Comparison of ENCODE assay signal across 12 cellular contexts in the genomic region with DNA sequence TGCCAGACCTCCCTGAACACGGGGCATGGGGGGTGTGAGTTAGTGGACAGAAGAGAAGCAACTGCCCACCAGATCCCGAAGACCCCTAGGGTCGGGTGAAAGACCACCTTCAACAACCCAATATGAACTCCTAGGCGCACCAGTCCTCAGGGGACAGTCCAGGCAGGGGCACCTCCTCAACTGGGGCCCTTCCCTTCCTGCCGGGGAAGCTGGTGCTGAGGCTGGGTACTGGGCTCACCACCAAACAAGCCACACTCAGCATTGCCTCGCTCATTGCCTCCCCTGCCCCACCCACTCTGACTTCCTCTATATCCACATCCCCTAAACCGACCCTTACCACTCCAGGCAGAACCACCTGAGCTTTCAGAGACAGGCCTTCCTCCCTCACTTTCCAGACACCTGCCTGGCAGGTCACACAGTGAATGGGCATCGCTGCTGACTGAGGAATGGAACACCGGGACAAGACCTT. TPM values are rescaled to one million over a fixed set of nuclear protein-coding genes. Genes with fewer than 3 reads are reported as not detected.
A peak's percentile ranks its signal among the peaks of the same experiment; 100 is the strongest.
DNase-seq lines count a peak whose midpoint lies in the region; ATAC-seq and TF ChIP-seq lines count a peak whose summit lies in the region.
"Had no signal": no experiment of that assay in that cellular context is flagged by ENCODE, and none has a peak within 500 bp of the region (broad histone marks: within the 10 kb centered on the region; RNA-seq: fewer than 3 reads in every experiment).

No MANE protein-coding gene starts in this region.

- H3K27me3 Mint-ChIP-seq in CD8-positive, alpha-beta memory T cell = no peaks in the 10 kb centered on the region
- no peaks in the 10 kb centered on the region for H3K27me3 Mint-ChIP-seq in activated naive CD8-positive, alpha-beta T cell treated with anti-CD3 and anti-CD28 coated beads, Interleukin-2, amount 10 ng/mL, durations not matched to agents 7 days and 5 days
- no peaks in the 10 kb centered on the region for H3K27me3 Mint-ChIP-seq in natural killer cell treated with Interleukin-12 subunit alpha and Interleukin-12 subunit beta and Interleukin-15 and Interleukin-18, amount 100 ng/mL, for 72 hours

- H3K4me3 ChIP-seq in CD8-positive, alpha-beta memory T cell (ENCODE audit: low read length) = peak overlapping the region; percentile 38
- H3K4me3 ChIP-seq in NB4 (ENCODE audit: low read depth, low read length) = no peak overlapping the region
- H3K4me3 ChIP-seq in breast epithelium = no peak overlapping the region
- H3K4me3 ChIP-seq: thoracic aorta had no signal

- H3K9me3 ChIP-seq in CD8-positive, alpha-beta memory T cell (ENCODE audit: low read length) = no peaks in the 10 kb centered on the region
- no peaks in the 10 kb centered on the region for H3K9me3 ChIP-seq in breast epithelium
- H3K9me3 ChIP-seq: thoracic aorta had no signal

- H3K4me1 Mint-ChIP-seq in CD8-positive, alpha-beta memory T cell = peaks cover 85 to 95% (median 92%) of the 10 kb centered on the region in 3 donors
- H3K4me1 Mint-ChIP-seq in activated naive CD8-positive, alpha-beta T cell treated with anti-CD3 and anti-CD28 coated beads, Interleukin-2, amount 10 ng/mL, durations not matched to agents 7 days and 5 days = peaks cover 84% of the 10 kb centered on the region
- peaks cover 54 to 59% of the 10 kb centered on the region in 2 donors for H3K4me1 Mint-ChIP-seq in natural killer cell treated with Interleukin-12 subunit alpha and Interleukin-12 subunit beta and Interleukin-15 and Interleukin-18, amount 100 ng/mL, for 72 hours (ENCODE audit: low read depth in 2 of 2)

- H3K36me3 Mint-ChIP-seq in CD8-positive, alpha-beta memory T cell = peaks cover 3 to 81% (median 20%) of the 10 kb centered on the region in 3 donors
- H3K36me3 Mint-ChIP-seq in activated naive CD8-positive, alpha-beta T cell treated with anti-CD3 and anti-CD28 coated beads, Interleukin-2, amount 10 ng/mL, durations not matched to agents 7 days and 5 days = peaks cover 34% of the 10 kb centered on the region
- H3K36me3 Mint-ChIP-seq in natural killer cell treated with Interleukin-12 subunit alpha and Interleukin-12 subunit beta and Interleukin-15 and Interleukin-18, amount 100 ng/mL, for 72 hours = no peaks in the 10 kb centered on the region

- TF ChIP-seq POLR2A in NB4 (IDR thresholded peaks at IDR 0.05; ENCODE audit: extremely low read depth, insufficient read length) = no peak
- TF ChIP-seq POLR2A in breast epithelium (IDR thresholded peaks at IDR 0.05) = no peak

- peak overlapping the region; percentile 34 to 88 (median 78) for H3K4me3 Mint-ChIP-seq in CD8-positive, alpha-beta memory T cell
- peak overlapping the region; percentile 69 for H3K4me3 Mint-ChIP-seq in activated naive CD8-positive, alpha-beta T cell treated with anti-CD3 and anti-CD28 coated beads, Interleukin-2, amount 10 ng/mL, durations not matched to agents 7 days and 5 days
- peak overlapping the region; percentile 52 for H3K4me3 Mint-ChIP-seq in natural killer cell treated with Interleukin-12 subunit alpha and Interleukin-12 subunit beta and Interleukin-15 and Interleukin-18, amount 100 ng/mL, for 72 hours
- H3K4me3 Mint-ChIP-seq: neural crest cell had no signal

- POLR2A ChIA-PET in CD8-positive, alpha-beta memory T cell (lab: Charles Lee) = interaction anchor here (0.7 to 2.7 kb wide), 8 partner anchors 9 to 34 kb away, joined by 3 to 15 read pairs (median 4); no protein-coding TSS in a partner anchor
- POLR2A ChIA-PET in activated naive CD8-positive, alpha-beta T cell treated with anti-CD3 and anti-CD28 coated beads, Interleukin-2, amount 10 ng/mL, durations not matched to agents 7 days and 5 days (lab: Charles Lee) = interaction anchor here (1.0 to 2.7 kb wide), 6 partner anchors 10 to 93 kb away, joined by 4 to 17 read pairs (median 6); no protein-coding TSS in a partner anchor
- POLR2A ChIA-PET in RWPE1 (lab: Yijun Ruan, JAX; ENCODE audit: low non-redundant PET) = no interaction called here

- H3K9me3 Mint-ChIP-seq in CD8-positive, alpha-beta memory T cell = no peaks in the 10 kb centered on the region
- H3K9me3 Mint-ChIP-seq in activated naive CD8-positive, alpha-beta T cell treated with anti-CD3 and anti-CD28 coated beads, Interleukin-2, amount 10 ng/mL, durations not matched to agents 7 days and 5 days = no peaks in the 10 kb centered on the region
- H3K9me3 Mint-ChIP-seq in natural killer cell treated with Interleukin-12 subunit alpha and Interleukin-12 subunit beta and Interleukin-15 and Interleukin-18, amount 100 ng/mL, for 72 hours = no peaks in the 10 kb centered on the region
- H3K9me3 Mint-ChIP-seq: neural crest cell had no signal

- DNase-seq in CD8-positive, alpha-beta memory T cell = peak in 2 of 5 donors; percentile 68 to 69
- peak; percentile 58 for DNase-seq in NB4 (ENCODE audit: low read depth)
- no peak for DNase-seq in activated naive CD8-positive, alpha-beta T cell treated with anti-CD3 and anti-CD28 coated beads, Interleukin-2, amount 10 ng/mL, durations not matched to agents 7 days and 5 days
- DNase-seq in natural killer cell treated with Interleukin-12 subunit alpha and Interleukin-12 subunit beta and Interleukin-15 and Interleukin-18, amount 100 ng/mL, for 72 hours (ENCODE audit: low spot score) = no peak
- DNase-seq in GM13977 (ENCODE audit: low spot score) = no peak
- DNase-seq in RWPE1 (ENCODE audit: low spot score) = no peak
- DNase-seq in breast epithelium (ENCODE audit: low spot score in 2 of 2) = no peak
- DNase-seq: Calu3, NCI-H748 treated with DMSO at 0.1 percent for 48 hours had no signal

- in situ Hi-C loops in GM13977 (cut with MboI; ENCODE audit: low pct_unique_long_range_greater_than_20kb, low sequenced_read_pairs, unreplicated experiment) = no loop called here

- H3K27ac ChIP-seq in CD8-positive, alpha-beta memory T cell (ENCODE audit: low read depth, low read length) = peak overlapping the region; percentile 26
- H3K27ac ChIP-seq in RWPE1 (no peak overlapping the region), breast epithelium (no peak overlapping the region)
- H3K27ac ChIP-seq: thoracic aorta had no signal

- TF ChIP-seq CTCF in NB4 (IDR thresholded peaks at IDR 0.05; ENCODE audit: low read depth, low read length) (no peak), GM13977 (IDR thresholded peaks at IDR 0.05; ENCODE audit: extremely low read depth, insufficient read depth, missing control alignments) (no peak), RWPE1 (conservative IDR thresholded peaks at IDR 0.05; ENCODE audit: low read depth) (no peak), breast epithelium (IDR thresholded peaks at IDR 0.05) (no peak)

- H3K27ac Mint-ChIP-seq in CD8-positive, alpha-beta memory T cell = peak overlapping the region; percentile 93 to 99 (median 97)
- peak overlapping the region; percentile 74 for H3K27ac Mint-ChIP-seq in activated naive CD8-positive, alpha-beta T cell treated with anti-CD3 and anti-CD28 coated beads, Interleukin-2, amount 10 ng/mL, durations not matched to agents 7 days and 5 days
- H3K27ac Mint-ChIP-seq in natural killer cell treated with Interleukin-12 subunit alpha and Interleukin-12 subunit beta and Interleukin-15 and Interleukin-18, amount 100 ng/mL, for 72 hours = peak overlapping the region; percentile 64 to 85

- H3K27me3 ChIP-seq in CD8-positive, alpha-beta memory T cell (ENCODE audit: insufficient read depth, low read length, poor library complexity, severe bottlenecking) = no peaks in the 10 kb centered on the region
- H3K27me3 ChIP-seq in breast epithelium = no peaks in the 10 kb centered on the region

- peaks cover 14% of the 10 kb centered on the region for H3K36me3 ChIP-seq in CD8-positive, alpha-beta memory T cell (ENCODE audit: insufficient read depth, low read length)
- no peaks in the 10 kb centered on the region for H3K36me3 ChIP-seq in breast epithelium
- H3K36me3 ChIP-seq: thoracic aorta had no signal

- peak; percentile 62 for ATAC-seq in activated naive CD8-positive, alpha-beta T cell treated with anti-CD3 and anti-CD28 coated beads, Interleukin-2, amount 10 ng/mL, durations not matched to agents 7 days and 5 days (ENCODE audit: low read depth)
- peak in 1 of 2 donors; percentile 56 for ATAC-seq in natural killer cell treated with Interleukin-12 subunit alpha and Interleukin-12 subunit beta and Interleukin-15 and Interleukin-18, amount 100 ng/mL, for 72 hours
- no peak for ATAC-seq in GM21381 (IDR thresholded peaks at IDR 0.05; ENCODE audit: unreplicated experiment)

- CTCF ChIA-PET in CD8-positive, alpha-beta memory T cell (lab: Charles Lee) = interaction anchor here (0.5 to 3.1 kb wide), 5 partner anchors 14 to 93 kb away, joined by 3 to 17 read pairs (median 4); no protein-coding TSS in a partner anchor
- CTCF ChIA-PET in RWPE1 (lab: Yijun Ruan, JAX) = interaction anchor here (1.4 kb wide), 1 partner anchor 13 kb away, joined by 4 read pairs; no protein-coding TSS in a partner anchor

- intact Hi-C loops in breast epithelium (cut with DNase I; ENCODE audit: low total_unique reads) = loop anchor here (1.0 kb wide), 1 partner anchor 46 kb away; no protein-coding TSS in a partner anchor

- peaks cover 89% of the 10 kb centered on the region for H3K4me1 ChIP-seq in CD8-positive, alpha-beta memory T cell (ENCODE audit: insufficient read depth, low read length)
- no peaks in the 10 kb centered on the region for H3K4me1 ChIP-seq in breast epithelium

RNA-seq across cellular contexts. Expression of gene SEMA4D, which starts 42.5 kb away (rescaled TPM):
- 100 to 1,000 TPM; 238 to 243 TPM for total RNA-seq in CD8-positive, alpha-beta memory T cell
- 227 TPM for polyA plus RNA-seq in CD8-positive, alpha-beta memory T cell
- total RNA-seq in activated naive CD8-positive, alpha-beta T cell treated with anti-CD3 and anti-CD28 coated beads, Interleukin-2, amount 10 ng/mL, durations not matched to agents 7 days and 5 days = 100 to 1,000 TPM; 370 to 391 TPM
- 100 to 1,000 TPM; 169 to 237 TPM for total RNA-seq in natural killer cell treated with Interleukin-12 subunit alpha and Interleukin-12 subunit beta and Interleukin-15 and Interleukin-18, amount 100 ng/mL, for 72 hours
- 10 to 100 TPM in 2 of 3 donors, 1 to 10 TPM in 1; 9.9 to 24.6 (median 16.1) TPM for total RNA-seq in breast epithelium

Comparison
In these comparisons a context has a peak if more than half of its experiments do, and no peak if none do; other contexts are left out.
1. RNA of gene SEMA4D, which starts 42.5 kb away (total RNA-seq): 370 to 391 TPM in activated naive CD8-positive, alpha-beta T cell treated with anti-CD3 and anti-CD28 coated beads, Interleukin-2, amount 10 ng/mL, durations not matched to agents 7 days and 5 days, 238 to 243 TPM in CD8-positive, alpha-beta memory T cell and 169 to 237 TPM in natural killer cell treated with Interleukin-12 subunit alpha and Interleukin-12 subunit beta and Interleukin-15 and Interleukin-18, amount 100 ng/mL, for 72 hours; 9.9 to 24.6 TPM in breast epithelium; every median in the first group is over 4 times any median in the second.
2. Peak in every context shown above with its lines, with median percentiles within 50 percentile points of each other: H3K27ac Mint-ChIP-seq and H3K4me3 Mint-ChIP-seq.